Comparison of ENCODE assay signal across 1 cellular context in genomic region chrX:15507005-15507404, GRCh38.
TF ChIP-seq lines count a peak whose summit lies in the region.

No MANE protein-coding gene starts in this region.

TF ChIP-seq in GM23338, 12 proteins besides CTCF, POLR2A, EP300 and RAD21 (continued from another document):
- no peak for TF ChIP-seq ZNF462 (CRISPR knock-in tag; IDR thresholded peaks at IDR 0.05)
- no peak for TF ChIP-seq EZH2 (IDR thresholded peaks at IDR 0.05; ENCODE audit: low read depth, unreplicated experiment)
- TF ChIP-seq ZNF114 (CRISPR knock-in tag; IDR thresholded peaks at IDR 0.05), result no peak
- no peak for TF ChIP-seq REST (IDR thresholded peaks at IDR 0.05; ENCODE audit: unreplicated experiment)
- TF ChIP-seq EZH2phosphoT487 (IDR thresholded peaks at IDR 0.05; ENCODE audit: unreplicated experiment), result no peak
- no peak for TF ChIP-seq POLR2AphosphoS5 (IDR thresholded peaks at IDR 0.05; ENCODE audit: low read depth)
- no peak for TF ChIP-seq JUNB (IDR thresholded peaks at IDR 0.05; ENCODE audit: unreplicated experiment)
- no peak for TF ChIP-seq CREB1 (CRISPR knock-in tag; IDR thresholded peaks at IDR 0.05; ENCODE audit: low read depth)
- TF ChIP-seq ETS1 (IDR thresholded peaks at IDR 0.05), result no peak
- no peak for TF ChIP-seq ZNF331 (CRISPR knock-in tag; IDR thresholded peaks at IDR 0.05; ENCODE audit: low read depth)
- TF ChIP-seq NANOG (IDR thresholded peaks at IDR 0.05; ENCODE audit: borderline replicate concordance), result no peak
